ENCODE assay signal across 17 cellular contexts in the genomic region with DNA sequence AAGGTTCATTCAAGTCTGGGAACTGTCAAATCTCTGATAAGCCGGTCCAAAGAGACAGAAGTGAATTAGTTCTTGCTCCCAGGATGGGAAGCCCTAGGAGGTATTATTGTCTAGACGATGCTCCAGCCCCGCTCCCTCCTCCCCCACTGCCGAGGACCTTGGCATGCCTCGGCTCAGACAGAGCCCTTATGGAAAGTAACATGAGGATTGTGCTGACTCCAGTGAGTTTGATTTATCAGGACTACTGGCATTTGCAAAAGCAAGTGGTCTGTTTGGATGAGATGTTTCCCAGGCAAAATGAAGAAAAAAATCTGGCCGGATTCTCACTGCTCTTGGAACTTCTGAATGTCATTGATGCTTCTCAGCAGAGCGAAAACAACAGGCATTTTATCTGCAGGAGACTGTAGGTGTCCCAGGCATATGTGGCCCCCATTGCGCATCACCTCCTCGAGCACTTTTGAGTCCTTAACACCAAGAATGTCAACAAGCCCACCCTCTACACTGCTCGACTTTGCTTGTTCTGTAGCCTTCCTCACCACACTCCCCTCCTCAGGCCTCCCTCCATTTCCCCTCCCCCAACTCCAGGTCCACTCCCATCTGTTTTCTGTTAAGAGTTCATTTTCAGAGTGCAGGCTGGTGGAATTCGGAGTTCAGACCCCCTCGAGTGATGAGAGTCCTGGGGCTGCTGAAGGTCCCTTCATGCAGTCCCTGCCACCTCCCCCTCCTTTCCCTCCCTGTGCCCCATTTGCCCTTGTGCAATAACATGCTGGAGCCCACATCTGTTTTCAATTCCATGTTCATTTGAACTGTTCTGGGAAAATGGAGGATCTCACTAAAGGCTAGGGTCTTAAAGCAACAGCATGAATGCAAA.
A peak's percentile ranks its signal among the peaks of the same experiment; 100 is the strongest.
DNase-seq lines count a peak whose midpoint lies in the region; ATAC-seq and TF ChIP-seq lines count a peak whose summit lies in the region.
"Had no signal": no experiment of that assay in that cellular context is flagged by ENCODE, and none has a peak within 500 bp of the region (broad histone marks: within the 10 kb centered on the region; RNA-seq: fewer than 3 reads in every experiment).

No MANE protein-coding gene starts in this region.

- no peaks in the 10 kb centered on the region for H3K4me1 ChIP-seq in fibroblast of lung (ENCODE audit: control insufficient read depth, extremely low read depth, insufficient read depth, low read length)
- no peaks in the 10 kb centered on the region for H3K4me1 ChIP-seq in aorta (ENCODE audit: control insufficient read depth in 1 of 2, insufficient read depth in 2 of 2, low read length in 2 of 2)
- H3K4me1 ChIP-seq: Peyer's patch had no signal

- no peaks in the 10 kb centered on the region for H4K20me1 ChIP-seq in fibroblast of lung (ENCODE audit: control insufficient read depth, extremely low read depth, insufficient read depth, low read length)

- no peaks in the 10 kb centered on the region for H3K9me3 Mint-ChIP-seq in nephron
- H3K9me3 Mint-ChIP-seq: IgD-negative memory B cell had no signal

- H3K27ac Mint-ChIP-seq in nephron = peak overlapping the region; percentile 98 to 99 (median 99)
- H3K27ac Mint-ChIP-seq: IgD-negative memory B cell; T-helper 1 cell treated with Interleukin-12 subunit alpha and Interleukin-12 subunit beta and Interleukin-4 antibody, amounts not matched to agents 30 μg/mL and 1 μg/mL, for 36 hours had no signal

- peak; percentile 71 for ATAC-seq in aorta (ENCODE audit: low FRiP score)
- no peak for ATAC-seq in HG02610 (IDR thresholded peaks at IDR 0.05; ENCODE audit: unreplicated experiment)
- no peak for ATAC-seq in HG02852 (IDR thresholded peaks at IDR 0.05; ENCODE audit: unreplicated experiment)

- no peak overlapping the region for H3K27ac ChIP-seq in fibroblast of lung (ENCODE audit: insufficient read depth, low read length)
- no peak overlapping the region for H3K27ac ChIP-seq in aorta (ENCODE audit: low read depth in 1 of 2, low read length in 2 of 2)
- H3K27ac ChIP-seq: Peyer's patch, stomach had no signal

- peak overlapping the region; percentile 16 to 47 (median 40) for H3K4me3 Mint-ChIP-seq in nephron
- H3K4me3 Mint-ChIP-seq: IgD-negative memory B cell; T-helper 1 cell treated with Interleukin-12 subunit alpha and Interleukin-12 subunit beta and Interleukin-4 antibody, amounts not matched to agents 30 μg/mL and 1 μg/mL, for 36 hours had no signal

- peaks cover 65% of the 10 kb centered on the region for H3K4me1 Mint-ChIP-seq in nephron

- H3K27me3 ChIP-seq in fibroblast of lung (ENCODE audit: control insufficient read depth, insufficient read depth, low read length) (no peaks in the 10 kb centered on the region), aorta (ENCODE audit: control insufficient read depth in 1 of 2, insufficient read depth in 2 of 2, low read length in 1 of 2) (no peaks in the 10 kb centered on the region)
- H3K27me3 ChIP-seq: Peyer's patch, stomach had no signal

- 38 to 49% methylated on average over 12 of the region's 12 CpGs for WGBS in aorta, 2 donors

- H3K79me2 ChIP-seq in fibroblast of lung (ENCODE audit: control insufficient read depth, insufficient read depth, low read length) = no peaks in the 10 kb centered on the region

- no peaks in the 10 kb centered on the region for H3K9me3 ChIP-seq in fibroblast of lung (ENCODE audit: control insufficient read depth, insufficient read depth, low read depth, low read length)
- no peaks in the 10 kb centered on the region for H3K9me3 ChIP-seq in aorta (ENCODE audit: control insufficient read depth, low read length)
- H3K9me3 ChIP-seq: Peyer's patch, stomach had no signal

- intact Hi-C loops in aorta (cut with DNase I) = no loop called here

- DNase-seq in SK-N-DZ (ENCODE audit: low spot score) = peak; percentile 36
- DNase-seq in fibroblast of lung (ENCODE audit: low read depth in 2 of 2) = peak; percentile 24 to 76
- DNase-seq in aorta = peak in 1 of 2 donors; percentile 54
- no peak for DNase-seq in NCI-H1105 (lab: John Stamatoyannopoulos, UW)
- DNase-seq: activated CD4-positive, alpha-beta T cell treated with anti-CD3 and anti-CD28 coated beads, Interleukin-2, amount 50 U/mL, for 1 hour; caudate nucleus; GF-D8; mesendoderm; NCI-H1417 treated with DMSO at 0.1 percent for 48 hours; NCI-H524 treated with DMSO at 0.1 percent for 48 hours; stomach had no signal

- no peak overlapping the region for H2AFZ ChIP-seq in fibroblast of lung (ENCODE audit: low read length)

- H3K36me3 ChIP-seq in fibroblast of lung (ENCODE audit: control insufficient read depth, insufficient read depth, low read length) = no peaks in the 10 kb centered on the region
- H3K36me3 ChIP-seq in aorta (ENCODE audit: control insufficient read depth in 1 of 2, insufficient read depth in 2 of 2, low read length in 1 of 2) = no peaks in the 10 kb centered on the region
- H3K36me3 ChIP-seq: Peyer's patch, stomach had no signal

- H3K9ac ChIP-seq in fibroblast of lung (ENCODE audit: insufficient read depth, low read length) = no peak overlapping the region

- no peaks in the 10 kb centered on the region for H3K36me3 Mint-ChIP-seq in nephron (ENCODE audit: low read depth)
- H3K36me3 Mint-ChIP-seq: IgD-negative memory B cell had no signal

- H3K4me3 ChIP-seq in fibroblast of lung (replicated peaks in 1 of 4; ENCODE audit: control extremely low read depth in 1 of 4, insufficient read depth in 1 of 4, low read depth in 3 of 4, low read length in 4 of 4) (no peak overlapping the region), aorta (ENCODE audit: low read length in 2 of 2) (no peak overlapping the region)
- H3K4me3 ChIP-seq: Peyer's patch, stomach had no signal

- TF ChIP-seq CTCF in fibroblast of lung (conservative IDR thresholded peaks at IDR 0.05 in 1 of 2, IDR thresholded peaks at IDR 0.05 in 1 of 2; ENCODE audit: low read depth in 1 of 2, low read length in 2 of 2) (no peak), nephron (IDR thresholded peaks at IDR 0.05; ENCODE audit: unreplicated experiment in 3 of 3) (no peak)

- H3K4me2 ChIP-seq in fibroblast of lung (ENCODE audit: extremely low read depth, insufficient read depth, low read length) = no peak overlapping the region

- peaks cover 5% of the 10 kb centered on the region for H3K27me3 Mint-ChIP-seq in nephron (ENCODE audit: low read depth)
- H3K27me3 Mint-ChIP-seq: IgD-negative memory B cell had no signal
